ENCODE assay signal across 24 cellular contexts in the genomic region with DNA sequence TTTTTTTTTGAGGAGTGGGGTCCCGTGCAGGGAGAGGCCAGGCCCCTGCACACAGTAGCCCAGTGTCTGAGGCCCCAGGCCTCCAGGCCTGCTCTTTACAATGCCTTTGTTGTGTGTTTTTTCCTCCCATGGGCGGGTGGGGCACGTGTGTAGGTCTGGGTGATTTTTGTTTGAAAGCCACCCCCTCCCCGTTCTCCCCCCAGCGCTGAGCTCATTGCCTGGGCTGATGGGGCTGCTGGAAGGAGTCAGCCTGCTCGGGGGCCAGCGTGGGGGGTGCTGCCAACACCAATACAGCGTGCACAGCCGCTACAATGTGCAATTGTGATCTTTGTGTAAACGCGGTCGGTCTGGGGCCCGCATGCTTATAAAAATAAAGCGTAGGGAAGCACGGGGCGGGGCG.
DNase-seq lines count a peak whose midpoint lies in the region; ATAC-seq and TF ChIP-seq lines count a peak whose summit lies in the region.
"Had no signal": no experiment of that assay in that cellular context is flagged by ENCODE, and none has a peak within 500 bp of the region (broad histone marks: within the 10 kb centered on the region; RNA-seq: fewer than 3 reads in every experiment).

No MANE protein-coding gene starts in this region.

- ATAC-seq in HG03354 (IDR thresholded peaks at IDR 0.05; ENCODE audit: poor library complexity, severe bottlenecking, unreplicated experiment) = no peak
- ATAC-seq: natural killer cell treated with Interleukin-12 subunit alpha and Interleukin-12 subunit beta and Interleukin-15 and Interleukin-18, amount 100 ng/mL, for 72 hours; Right ventricle myocardium inferior; stimulated activated memory B cell treated with anti-CD40 and anti-IgM and Interleukin-4, amounts not matched to agents 10 μg/mL and 1 μg/mL and 100 μg/mL, for 72 hours had no signal

- no peaks in the 10 kb centered on the region for H3K9me2 ChIP-seq in OCI-LY7 (ENCODE audit: insufficient read depth, low read length)

- no TSS peak for BruUV-seq in OCI-LY7 (replicated peaks; lab: Mats Ljungman, UMichigan)

- H3K4me3 ChIP-seq in BLaER1 treated with 17β-estradiol and CSF1 and Interleukin-3, amounts not matched to agents 10 nM and 100 nM = no peak overlapping the region
- H3K4me3 ChIP-seq in OCI-LY7 (ENCODE audit: low read depth, low read length, poor library complexity, severe bottlenecking) = no peak overlapping the region
- H3K4me3 ChIP-seq: A549, esophagus squamous epithelium, K562, right atrium auricular region, upper lobe of left lung had no signal

- POLR2A ChIA-PET in OCI-LY7 (lab: Charles Lee) = no interaction called here

- H4K20me1 ChIP-seq in BLaER1 treated with 17β-estradiol and CSF1 and Interleukin-3, amounts not matched to agents 10 nM and 100 nM = peaks cover 0 to 61% (median 37%) of the 10 kb centered on the region in 11 experiments; a peak in 16 of 22 replicates
- H4K20me1 ChIP-seq in OCI-LY7 (ENCODE audit: insufficient read depth, low read length) = no peaks in the 10 kb centered on the region

- H3K27me3 ChIP-seq in BLaER1 treated with 17β-estradiol and CSF1 and Interleukin-3, amounts not matched to agents 10 nM and 100 nM = peaks cover 0 to 28% (median 0%) of the 10 kb centered on the region in 11 experiments; a peak in 9 of 22 replicates
- H3K27me3 ChIP-seq: right atrium auricular region, upper lobe of left lung had no signal

- H3K9ac ChIP-seq in BLaER1 treated with 17β-estradiol and CSF1 and Interleukin-3, amounts not matched to agents 10 nM and 100 nM = 0 out of 22 replicates have a peak overlapping the region, but pooled peaks of 1 of the 11 experiments have one; percentile 9

- DNase-seq in astrocyte of the hippocampus (ENCODE audit: low read depth, low spot score) (peak; percentile 62), islet precursor cell (peak; percentile 89), posterior cingulate gyrus (peak; percentile 80 to 99 (median 92)), OCI-LY7 (ENCODE audit: low spot score) (no peak), EL (no peak), DMS 273 treated with DMSO at 0.1 percent for 48 hours (lab: John Stamatoyannopoulos, UW) (no peak)
- DNase-seq: activated CD4-positive, CD25-positive, alpha-beta regulatory T cell; activated CD8-positive, alpha-beta memory T cell treated with anti-CD3 and anti-CD28 coated beads for 24 hours; activated naive CD8-positive, alpha-beta T cell treated with anti-CD3 and anti-CD28 coated beads, Interleukin-2, amount 10 ng/mL, durations not matched to agents 7 days and 5 days; central memory CD4-positive, alpha-beta T cell; DMS79; esophagus squamous epithelium; glutamatergic neuron; mammary epithelial cell; NCI-H187 treated with DMSO at 0.1 percent for 48 hours; upper lobe of left lung had no signal

- H2AFZ ChIP-seq in OCI-LY7 (ENCODE audit: low read length) = no peak overlapping the region

- H3K9me3 ChIP-seq in BLaER1 treated with 17β-estradiol and CSF1 and Interleukin-3, amounts not matched to agents 10 nM and 100 nM (replicated peaks in 1 of 11) = no peaks in the 10 kb centered on the region
- H3K9me3 ChIP-seq in OCI-LY7 (ENCODE audit: low read length) = no peaks in the 10 kb centered on the region
- H3K9me3 ChIP-seq: A549, esophagus squamous epithelium, right atrium auricular region, upper lobe of left lung had no signal

- intact Hi-C loops in posterior cingulate gyrus (cut with DNase I) (loop anchor here (2.0 kb wide), 1 partner anchor 47 kb away; no protein-coding TSS in a partner anchor), OCI-LY7 (cut with micrococcal nuclease; ENCODE audit: unreplicated experiment) (no loop called here)

- no peak for TF ChIP-seq CTCF in OCI-LY7 (conservative IDR thresholded peaks at IDR 0.05; ENCODE audit: low read length)

- H3K36me3 ChIP-seq in BLaER1 treated with 17β-estradiol and CSF1 and Interleukin-3, amounts not matched to agents 10 nM and 100 nM = peaks cover 0 to 44% (median 0%) of the 10 kb centered on the region in 11 experiments; a peak in 6 of 22 replicates
- no peaks in the 10 kb centered on the region for H3K36me3 ChIP-seq in OCI-LY7 (ENCODE audit: insufficient read depth, low read length)
- H3K36me3 ChIP-seq: esophagus squamous epithelium had no signal

- no peak overlapping the region for H3K27ac ChIP-seq in BLaER1 treated with 17β-estradiol and CSF1 and Interleukin-3, amounts not matched to agents 10 nM and 100 nM
- no peak overlapping the region for H3K27ac ChIP-seq in OCI-LY7 (ENCODE audit: low read depth, low read length, poor library complexity, severe bottlenecking)
- H3K27ac ChIP-seq: A549, esophagus squamous epithelium, right atrium auricular region had no signal

- peak overlapping the region in 7 of 11 experiments; percentile 2 to 98 (median 39); a peak in 11 of 22 replicates for H3K4me2 ChIP-seq in BLaER1 treated with 17β-estradiol and CSF1 and Interleukin-3, amounts not matched to agents 10 nM and 100 nM
- no peak overlapping the region for H3K4me2 ChIP-seq in OCI-LY7 (ENCODE audit: low read length)
- H3K4me2 ChIP-seq: A549 had no signal

- H3K79me2 ChIP-seq in OCI-LY7 (ENCODE audit: insufficient read depth, low read depth, low read length) = no peaks in the 10 kb centered on the region

- CTCF ChIA-PET in OCI-LY7 (lab: Charles Lee; ENCODE audit: unreplicated experiment) = no interaction called here

- H3K4me1 ChIP-seq in BLaER1 treated with 17β-estradiol and CSF1 and Interleukin-3, amounts not matched to agents 10 nM and 100 nM = peaks cover 26 to 87% (median 74%) of the 10 kb centered on the region in 10 experiments
- no peaks in the 10 kb centered on the region for H3K4me1 ChIP-seq in OCI-LY7 (ENCODE audit: insufficient read depth, low read length, poor library complexity, severe bottlenecking)
- H3K4me1 ChIP-seq: A549, right atrium auricular region had no signal

Comparison
In these comparisons a context has a peak if more than half of its experiments do, and no peak if none do; other contexts are left out.
1. DNase-seq: peak in astrocyte of the hippocampus (single experiment), islet precursor cell (single experiment) and posterior cingulate gyrus (10 of 10); none in OCI-LY7 (single experiment), EL (single experiment) and DMS 273 treated with DMSO at 0.1 percent for 48 hours (single experiment).